ENCODE assay signal across 8 cellular contexts in genomic region chr9:3732077-3733038, GRCh38.
DNase-seq lines count a peak whose midpoint lies in the region; ATAC-seq and TF ChIP-seq lines count a peak whose summit lies in the region.

No MANE protein-coding gene starts in this region.

- H3K27me3 ChIP-seq in DOHH2 (ENCODE audit: control insufficient read depth, low read length), result no peaks in the 10 kb centered on the region

- no peaks in the 10 kb centered on the region for H3K27me3 Mint-ChIP-seq in activated CD8-positive, alpha-beta T cell treated with anti-CD3 and anti-CD28 coated beads, Interleukin-2, amount 10 ng/mL, durations not matched to agents 7 days and 5 days (ENCODE audit: low read depth)
- no peaks in the 10 kb centered on the region for H3K27me3 Mint-ChIP-seq in nephron (ENCODE audit: low read depth)

- H3K36me3 ChIP-seq in DOHH2 (ENCODE audit: control insufficient read depth, low read length), result no peaks in the 10 kb centered on the region

- H3K4me3 ChIP-seq in DOHH2 (ENCODE audit: low read length), result no peak overlapping the region
- H3K4me3 ChIP-seq in fibroblast of mammary gland (ENCODE audit: control insufficient read depth, low read depth, low read length), result no peak overlapping the region

- no peak overlapping the region for H3K27ac Mint-ChIP-seq in activated CD8-positive, alpha-beta T cell treated with anti-CD3 and anti-CD28 coated beads, Interleukin-2, amount 10 ng/mL, durations not matched to agents 7 days and 5 days
- peak overlapping the region; percentile 47 to 71 (median 55) for H3K27ac Mint-ChIP-seq in nephron

- H3F3A ChIP-seq in DOHH2 (ENCODE audit: control insufficient read depth, insufficient read depth), result no peaks in the 10 kb centered on the region

- H3K4me1 Mint-ChIP-seq in activated CD8-positive, alpha-beta T cell treated with anti-CD3 and anti-CD28 coated beads, Interleukin-2, amount 10 ng/mL, durations not matched to agents 7 days and 5 days (ENCODE audit: low read depth), result peaks cover 10% of the 10 kb centered on the region
- H3K4me1 Mint-ChIP-seq in nephron, result peaks cover 18% of the 10 kb centered on the region

- no peak overlapping the region for H3K4me2 ChIP-seq in DOHH2 (ENCODE audit: low read length)

- no peaks in the 10 kb centered on the region for H3K79me2 ChIP-seq in DOHH2 (ENCODE audit: control insufficient read depth, low read length)

- CTCF ChIA-PET in activated CD8-positive, alpha-beta T cell treated with anti-CD3 and anti-CD28 coated beads, Interleukin-2, amount 10 ng/mL, durations not matched to agents 7 days and 5 days (lab: Charles Lee), result interaction anchor here (0.6 to 1.6 kb wide), 10 partner anchors 9 to 634 kb away, joined by 3 to 9 read pairs (median 3); no protein-coding TSS in a partner anchor

- no peaks in the 10 kb centered on the region for H4K20me1 ChIP-seq in DOHH2 (ENCODE audit: control insufficient read depth, insufficient read depth, low read depth, low read length)

- no peaks in the 10 kb centered on the region for H3K9me2 ChIP-seq in DOHH2 (replicated peaks; ENCODE audit: control insufficient read depth, low read length)

- peak; percentile 25 for DNase-seq in NCI-H510A (lab: John Stamatoyannopoulos, UW)
- peak; percentile 58 for DNase-seq in activated CD8-positive, alpha-beta T cell treated with anti-CD3 and anti-CD28 coated beads, Interleukin-2, amount 10 ng/mL, durations not matched to agents 7 days and 5 days
- peak; percentile 86 for DNase-seq in fibroblast of mammary gland (ENCODE audit: low read depth)
- no peak for DNase-seq in T-helper 9 cell

- no peak overlapping the region for H3K27ac ChIP-seq in DOHH2 (ENCODE audit: low read depth, low read length)

- H3K4me1 ChIP-seq in DOHH2 (ENCODE audit: control insufficient read depth, low read length), result no peaks in the 10 kb centered on the region

- H3K4me3 Mint-ChIP-seq in activated CD8-positive, alpha-beta T cell treated with anti-CD3 and anti-CD28 coated beads, Interleukin-2, amount 10 ng/mL, durations not matched to agents 7 days and 5 days, result no peak overlapping the region
- peak overlapping the region in 2 of 3 experiments; percentile 8 to 23 for H3K4me3 Mint-ChIP-seq in nephron

- TF ChIP-seq CTCF in DOHH2 (IDR thresholded peaks at IDR 0.05; ENCODE audit: low read depth, low read length, poor library complexity, severe bottlenecking) (peak; percentile 64), fibroblast of mammary gland (conservative IDR thresholded peaks at IDR 0.05; ENCODE audit: control insufficient read depth, insufficient read depth, low read depth, low read length) (peak; percentile 88), nephron (IDR thresholded peaks at IDR 0.05; ENCODE audit: unreplicated experiment in 3 of 3) (peak; percentile 70 to 82 (median 80))

- ATAC-seq in GM21360 (IDR thresholded peaks at IDR 0.05; ENCODE audit: unreplicated experiment), result peak; percentile 91
- ATAC-seq in HG03558 (IDR thresholded peaks at IDR 0.05; ENCODE audit: extremely low read depth, unreplicated experiment), result peak; percentile 88
- peak; percentile 97 for ATAC-seq in activated CD8-positive, alpha-beta T cell treated with anti-CD3 and anti-CD28 coated beads, Interleukin-2, amount 10 ng/mL, durations not matched to agents 7 days and 5 days

- H3K36me3 Mint-ChIP-seq in activated CD8-positive, alpha-beta T cell treated with anti-CD3 and anti-CD28 coated beads, Interleukin-2, amount 10 ng/mL, durations not matched to agents 7 days and 5 days (ENCODE audit: low read depth), result no peaks in the 10 kb centered on the region
- H3K36me3 Mint-ChIP-seq in nephron (ENCODE audit: low read depth), result no peaks in the 10 kb centered on the region

- H3K9me3 ChIP-seq in DOHH2 (ENCODE audit: control insufficient read depth, insufficient read depth, low read length), result no peaks in the 10 kb centered on the region

- POLR2A ChIA-PET in activated CD8-positive, alpha-beta T cell treated with anti-CD3 and anti-CD28 coated beads, Interleukin-2, amount 10 ng/mL, durations not matched to agents 7 days and 5 days (lab: Charles Lee), result no interaction called here

- no peaks in the 10 kb centered on the region for H3K9me3 Mint-ChIP-seq in activated CD8-positive, alpha-beta T cell treated with anti-CD3 and anti-CD28 coated beads, Interleukin-2, amount 10 ng/mL, durations not matched to agents 7 days and 5 days (ENCODE audit: insufficient read depth)
- H3K9me3 Mint-ChIP-seq in nephron, result no peaks in the 10 kb centered on the region
